In genomic region chr5:173909205-173909604, GRCh38 we compare ENCODE assay signal across 12 cellular contexts. TPM values are rescaled to one million over a fixed set of nuclear protein-coding genes. Genes with fewer than 3 reads are reported as not detected.
A peak's percentile ranks its signal among the peaks of the same experiment; 100 is the strongest.
DNase-seq lines count a peak whose midpoint lies in the region; ATAC-seq and TF ChIP-seq lines count a peak whose summit lies in the region.
"Had no signal": no experiment of that assay in that cellular context is flagged by ENCODE, and none has a peak within 500 bp of the region (broad histone marks: within the 10 kb centered on the region; RNA-seq: fewer than 3 reads in every experiment).

No MANE protein-coding gene starts in this region.

- no peak for ATAC-seq in activated T-cell treated with anti-CD3 and anti-CD28 coated beads, Interleukin-2, amount 50 U/mL, for 72 hours (replicated peaks in 1 of 2)
- ATAC-seq: natural killer cell treated with Interleukin-12 subunit alpha and Interleukin-12 subunit beta and Interleukin-15 and Interleukin-18, amount 100 ng/mL, for 72 hours had no signal

- H3K4me2 ChIP-seq in parathyroid adenoma (ENCODE audit: low read length) = peak overlapping the region; percentile 42
- H3K4me2 ChIP-seq: PC-9 had no signal

- no peaks in the 10 kb centered on the region for H3K27me3 Mint-ChIP-seq in activated T-cell treated with anti-CD3 and anti-CD28 coated beads, Interleukin-2, amount 50 U/mL, for 72 hours (ENCODE audit: low read depth)
- H3K27me3 Mint-ChIP-seq: natural killer cell treated with Interleukin-12 subunit alpha and Interleukin-12 subunit beta and Interleukin-15 and Interleukin-18, amount 100 ng/mL, for 72 hours had no signal

- H3K79me2 ChIP-seq in parathyroid adenoma = peaks cover 36% of the 10 kb centered on the region

- H2AFZ ChIP-seq in parathyroid adenoma = no peak overlapping the region
- H2AFZ ChIP-seq: PC-9 had no signal

- no peaks in the 10 kb centered on the region for H3K9me3 ChIP-seq in parathyroid adenoma (ENCODE audit: control insufficient read depth, low read length)

- H3K4me3 Mint-ChIP-seq in activated T-cell treated with anti-CD3 and anti-CD28 coated beads, Interleukin-2, amount 50 U/mL, for 72 hours = no peak overlapping the region
- H3K4me3 Mint-ChIP-seq: natural killer cell treated with Interleukin-12 subunit alpha and Interleukin-12 subunit beta and Interleukin-15 and Interleukin-18, amount 100 ng/mL, for 72 hours had no signal

- H3K9ac ChIP-seq in parathyroid adenoma = no peak overlapping the region

- no peak overlapping the region for H3K27ac Mint-ChIP-seq in activated T-cell treated with anti-CD3 and anti-CD28 coated beads, Interleukin-2, amount 50 U/mL, for 72 hours
- H3K27ac Mint-ChIP-seq: natural killer cell treated with Interleukin-12 subunit alpha and Interleukin-12 subunit beta and Interleukin-15 and Interleukin-18, amount 100 ng/mL, for 72 hours had no signal

- DNase-seq in Ammon's horn (ENCODE audit: low spot score) (peak; percentile 91), RPMI8226 (peak; percentile 79), head of caudate nucleus (peak in 34 of 42 donors; percentile 25 to 88 (median 70)), cerebellar nuclear complex (lab: John Stamatoyannopoulos, UW) (no peak), NCI-H510A (lab: John Stamatoyannopoulos, UW) (no peak), HUDEP-2 (lab: John Stamatoyannopoulos, UW; ENCODE audit: unreplicated experiment in 76 of 76) (no peak)
- DNase-seq in activated T-cell treated with anti-CD3 and anti-CD28 coated beads, Interleukin-2, amount 50 U/mL, for 72 hours = no peak
- DNase-seq: activated CD4-positive, alpha-beta T cell treated with anti-CD3 and anti-CD28 coated beads for 4 hours; foreskin fibroblast; PC-9 had no signal

- H3K36me3 Mint-ChIP-seq in activated T-cell treated with anti-CD3 and anti-CD28 coated beads, Interleukin-2, amount 50 U/mL, for 72 hours (ENCODE audit: insufficient read depth in 2 of 2) = peaks cover 0 to 1% of the 10 kb centered on the region in 2 donors
- H3K36me3 Mint-ChIP-seq: natural killer cell treated with Interleukin-12 subunit alpha and Interleukin-12 subunit beta and Interleukin-15 and Interleukin-18, amount 100 ng/mL, for 72 hours had no signal

- intact Hi-C loops in head of caudate nucleus (cut with DNase I) = no loop called here

- no peak for TF ChIP-seq CTCF in parathyroid adenoma (IDR thresholded peaks at IDR 0.05)

- no peaks in the 10 kb centered on the region for H3K36me3 ChIP-seq in parathyroid adenoma (ENCODE audit: control insufficient read depth, insufficient read depth, low read length)

- H3K4me1 Mint-ChIP-seq in activated T-cell treated with anti-CD3 and anti-CD28 coated beads, Interleukin-2, amount 50 U/mL, for 72 hours (ENCODE audit: low read depth) = peaks cover 5% of the 10 kb centered on the region

- no peak overlapping the region for H3K4me3 ChIP-seq in parathyroid adenoma (ENCODE audit: low read depth, low read length)
- H3K4me3 ChIP-seq: PC-9 had no signal

- H3K27ac ChIP-seq in parathyroid adenoma = no peak overlapping the region
- H3K27ac ChIP-seq: PC-9 had no signal

- H3K9me3 Mint-ChIP-seq in activated T-cell treated with anti-CD3 and anti-CD28 coated beads, Interleukin-2, amount 50 U/mL, for 72 hours = no peaks in the 10 kb centered on the region
- H3K9me3 Mint-ChIP-seq: natural killer cell treated with Interleukin-12 subunit alpha and Interleukin-12 subunit beta and Interleukin-15 and Interleukin-18, amount 100 ng/mL, for 72 hours had no signal

- H3K27me3 ChIP-seq in parathyroid adenoma (ENCODE audit: control insufficient read depth, insufficient read depth, low read length) = no peaks in the 10 kb centered on the region

- peaks cover 21% of the 10 kb centered on the region for H3K4me1 ChIP-seq in parathyroid adenoma

RNA-seq across cellular contexts. Expression of gene CPEB4, which starts 21.1 kb away (rescaled TPM):
- total RNA-seq in activated T-cell treated with anti-CD3 and anti-CD28 coated beads, Interleukin-2, amount 50 U/mL, for 72 hours = 10 to 100 TPM; 14.4 to 19.0 TPM

Comparison
In these comparisons a context has a peak if more than half of its experiments do, and no peak if none do; other contexts are left out.
1. DNase-seq: peak in Ammon's horn (single experiment), RPMI8226 (single experiment) and head of caudate nucleus (34 of 42); none in cerebellar nuclear complex (0 of 2), NCI-H510A (single experiment), HUDEP-2 (0 of 76) and activated T-cell treated with anti-CD3 and anti-CD28 coated beads, Interleukin-2, amount 50 U/mL, for 72 hours (0 of 2).